Comparison of ENCODE assay signal across 8 cellular contexts in genomic region chr20:63968928-63969760, GRCh38. TPM values are rescaled to one million over a fixed set of nuclear protein-coding genes. Genes with fewer than 3 reads are reported as not detected.
A peak's percentile ranks its signal among the peaks of the same experiment; 100 is the strongest.
DNase-seq lines count a peak whose midpoint lies in the region; ATAC-seq lines count a peak whose summit lies in the region.

No MANE protein-coding gene starts in this region.

- H3K27me3 ChIP-seq in iPS-15b (ENCODE audit: control insufficient read depth, insufficient read depth, low read length), result peaks cover 9% of the 10 kb centered on the region

- H3K4me1 Mint-ChIP-seq in activated naive CD8-positive, alpha-beta T cell treated with anti-CD3 and anti-CD28 coated beads, Interleukin-2, amount 10 ng/mL, durations not matched to agents 7 days and 5 days, result peaks cover 18% of the 10 kb centered on the region

- no peaks in the 10 kb centered on the region for H3K4me1 ChIP-seq in iPS-15b (ENCODE audit: control insufficient read depth, insufficient read depth, low read length)

- H3K27ac ChIP-seq in skin epidermis, result peak overlapping the region; percentile 31 to 96 (median 79)

- H3K4me3 ChIP-seq in Jurkat, Clone E6-1 (ENCODE audit: low read length), result peak overlapping the region; percentile 86
- H3K4me3 ChIP-seq in iPS-15b (ENCODE audit: low read depth, low read length) (peak overlapping the region; percentile 65), skin epidermis (peak overlapping the region; percentile 44 to 73 (median 50))

- peak overlapping the region; percentile 84 for H3K27ac Mint-ChIP-seq in activated naive CD8-positive, alpha-beta T cell treated with anti-CD3 and anti-CD28 coated beads, Interleukin-2, amount 10 ng/mL, durations not matched to agents 7 days and 5 days

- peak overlapping the region; percentile 73 for H3K9ac ChIP-seq in iPS-15b (ENCODE audit: low read depth, low read length)

- peaks cover 4% of the 10 kb centered on the region for H3K27me3 Mint-ChIP-seq in activated naive CD8-positive, alpha-beta T cell treated with anti-CD3 and anti-CD28 coated beads, Interleukin-2, amount 10 ng/mL, durations not matched to agents 7 days and 5 days

- peaks cover 8% of the 10 kb centered on the region for H3K36me3 Mint-ChIP-seq in activated naive CD8-positive, alpha-beta T cell treated with anti-CD3 and anti-CD28 coated beads, Interleukin-2, amount 10 ng/mL, durations not matched to agents 7 days and 5 days

- POLR2A ChIA-PET in activated naive CD8-positive, alpha-beta T cell treated with anti-CD3 and anti-CD28 coated beads, Interleukin-2, amount 10 ng/mL, durations not matched to agents 7 days and 5 days (lab: Charles Lee), result interaction anchor here (0.8 to 1.5 kb wide), 5 partner anchors 9 to 94 kb away, joined by 3 to 6 read pairs (median 4); partner anchors contain the start of genes SAMD10 and UCKL1

- ATAC-seq in activated naive CD8-positive, alpha-beta T cell treated with anti-CD3 and anti-CD28 coated beads, Interleukin-2, amount 10 ng/mL, durations not matched to agents 7 days and 5 days (ENCODE audit: low read depth), result peak; percentile 19

- DNase-seq in CD1c-positive myeloid dendritic cell (ENCODE audit: extremely low spot score) (peak; percentile 38), HuH-7 (ENCODE audit: low spot score) (no peak), AG08395 (ENCODE audit: low spot score) (no peak), HUDEP-2 (lab: John Stamatoyannopoulos, UW; ENCODE audit: unreplicated experiment in 76 of 76) (no peak)
- DNase-seq in Jurkat, Clone E6-1 (ENCODE audit: low read depth, low spot score), result no peak
- peak; percentile 64 for DNase-seq in activated naive CD8-positive, alpha-beta T cell treated with anti-CD3 and anti-CD28 coated beads, Interleukin-2, amount 10 ng/mL, durations not matched to agents 7 days and 5 days

- no peaks in the 10 kb centered on the region for H3K9me3 ChIP-seq in iPS-15b (ENCODE audit: control insufficient read depth, insufficient read depth, low read length)

- H3K4me3 Mint-ChIP-seq in activated naive CD8-positive, alpha-beta T cell treated with anti-CD3 and anti-CD28 coated beads, Interleukin-2, amount 10 ng/mL, durations not matched to agents 7 days and 5 days, result peak overlapping the region; percentile 86

- peaks cover 24% of the 10 kb centered on the region for H3K36me3 ChIP-seq in iPS-15b (ENCODE audit: control insufficient read depth, insufficient read depth, low read length)

- no peaks in the 10 kb centered on the region for H3K9me3 Mint-ChIP-seq in activated naive CD8-positive, alpha-beta T cell treated with anti-CD3 and anti-CD28 coated beads, Interleukin-2, amount 10 ng/mL, durations not matched to agents 7 days and 5 days

RNA-seq across cellular contexts. Expression of gene ZNF512B, which starts 0.6 kb away (rescaled TPM):
- 18.4 TPM for polyA plus RNA-seq in Jurkat, Clone E6-1 (2012; ENCODE audit: insufficient read depth, insufficient read length)
- total RNA-seq in activated naive CD8-positive, alpha-beta T cell treated with anti-CD3 and anti-CD28 coated beads, Interleukin-2, amount 10 ng/mL, durations not matched to agents 7 days and 5 days, result 10 to 100 TPM; 15.4 TPM

RNA-seq across cellular contexts. Expression of gene SAMD10, which starts 10.3 kb away (rescaled TPM):
- polyA plus RNA-seq in Jurkat, Clone E6-1 (2012; ENCODE audit: insufficient read depth, insufficient read length), result 28.1 TPM
- 10 to 100 TPM; 16.2 to 18.8 TPM for total RNA-seq in activated naive CD8-positive, alpha-beta T cell treated with anti-CD3 and anti-CD28 coated beads, Interleukin-2, amount 10 ng/mL, durations not matched to agents 7 days and 5 days

RNA-seq across cellular contexts. Expression of gene PRPF6, which starts 11.8 kb away (rescaled TPM):
- polyA plus RNA-seq in Jurkat, Clone E6-1 (2012; ENCODE audit: insufficient read depth, insufficient read length), result 84.5 TPM
- 10 to 100 TPM; 76.7 to 78.4 TPM for total RNA-seq in activated naive CD8-positive, alpha-beta T cell treated with anti-CD3 and anti-CD28 coated beads, Interleukin-2, amount 10 ng/mL, durations not matched to agents 7 days and 5 days

RNA-seq across cellular contexts. Expression of gene UCKL1, which starts 12.9 kb away (rescaled TPM):
- 60.8 TPM for polyA plus RNA-seq in Jurkat, Clone E6-1 (2012; ENCODE audit: insufficient read depth, insufficient read length)
- 10 to 100 TPM; 45.0 to 48.4 TPM for total RNA-seq in activated naive CD8-positive, alpha-beta T cell treated with anti-CD3 and anti-CD28 coated beads, Interleukin-2, amount 10 ng/mL, durations not matched to agents 7 days and 5 days

Comparison
In these comparisons a context has a peak if more than half of its experiments do, and no peak if none do; other contexts are left out.
1. DNase-seq: peak in CD1c-positive myeloid dendritic cell (single experiment) and activated naive CD8-positive, alpha-beta T cell treated with anti-CD3 and anti-CD28 coated beads, Interleukin-2, amount 10 ng/mL, durations not matched to agents 7 days and 5 days (single experiment); none in Jurkat, Clone E6-1 (single experiment), HuH-7 (single experiment), AG08395 (single experiment) and HUDEP-2 (0 of 76).
2. Peak in every context shown above with its lines, with median percentiles within 50 percentile points of each other: H3K4me3 ChIP-seq.